ENCODE assay signal across 12 cellular contexts in the genomic region with DNA sequence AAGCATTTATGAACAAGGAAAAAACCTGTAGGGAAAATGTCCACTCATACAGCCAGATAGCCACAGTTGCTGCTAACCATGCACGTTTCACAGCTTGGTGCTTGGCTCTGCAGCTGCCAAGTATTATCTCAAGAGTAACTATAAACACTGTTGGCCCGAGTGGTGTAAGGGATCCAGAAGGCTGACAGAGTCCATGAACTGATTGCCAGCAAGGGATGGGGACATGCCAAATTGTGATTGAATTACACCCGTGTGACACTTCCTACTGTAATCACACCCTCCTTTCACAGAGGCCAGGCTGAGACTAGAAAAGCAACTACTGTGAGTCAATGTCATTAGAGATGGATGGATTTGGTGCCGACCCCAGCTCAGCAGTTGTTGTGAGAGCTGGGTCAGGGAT.
DNase-seq lines count a peak whose midpoint lies in the region; ATAC-seq and FAIRE-seq lines count a peak whose summit lies in the region.
"Had no signal": no experiment of that assay in that cellular context is flagged by ENCODE, and none has a peak within 500 bp of the region (broad histone marks: within the 10 kb centered on the region; RNA-seq: fewer than 3 reads in every experiment).

No MANE protein-coding gene starts in this region.

- H3K27me3 ChIP-seq in GM23248 (replicated peaks; ENCODE audit: insufficient read depth), result no peaks in the 10 kb centered on the region
- H3K27me3 ChIP-seq: sigmoid colon had no signal

- no peak overlapping the region for H3K4me3 ChIP-seq in GM23248
- H3K4me3 ChIP-seq: sigmoid colon had no signal

- peak; percentile 57 for DNase-seq in GM23248
- peak; percentile 36 for DNase-seq in NCI-H460 (ENCODE audit: extremely low read depth, low read depth)
- peak; percentile 61 for DNase-seq in fibroblast of the conjunctiva (ENCODE audit: low read depth)
- DNase-seq in retina, result peak; percentile 32
- no peak for DNase-seq in HTR-8/SVneo (ENCODE audit: insufficient read length, low spot score)
- DNase-seq in urothelium cell line (ENCODE audit: low spot score), result no peak
- no peak for DNase-seq in activated CD4-positive, alpha-beta T cell treated with anti-CD3 and anti-CD28 coated beads, Interleukin-2, amount 10 ng/mL, durations not matched to agents 24 days and 14 days
- DNase-seq: Kasumi-1, sigmoid colon, T-helper 17 cell had no signal

- no peaks in the 10 kb centered on the region for H3K4me1 Mint-ChIP-seq in activated CD4-positive, alpha-beta T cell treated with anti-CD3 and anti-CD28 coated beads, Interleukin-2, amount 10 ng/mL, durations not matched to agents 24 days and 14 days
- H3K4me1 Mint-ChIP-seq: T-helper 17 cell had no signal

- no peaks in the 10 kb centered on the region for H3K9me2 ChIP-seq in GM23248 (ENCODE audit: insufficient read depth)

- H3K27ac ChIP-seq in GM23248, result no peak overlapping the region

- FAIRE-seq in HTR-8/SVneo (lab: Jason Lieb, UNC) (no peak), urothelium cell line (lab: Jason Lieb, UNC) (no peak)

- H4K20me1 ChIP-seq in GM23248 (ENCODE audit: insufficient read depth), result no peaks in the 10 kb centered on the region

- no peak overlapping the region for H3K4me2 ChIP-seq in GM23248 (ENCODE audit: unreplicated experiment)

- no peak for ATAC-seq in HG03108 (IDR thresholded peaks at IDR 0.05; ENCODE audit: unreplicated experiment)
- ATAC-seq: T-helper 17 cell had no signal

- no peaks in the 10 kb centered on the region for H3K36me3 Mint-ChIP-seq in activated CD4-positive, alpha-beta T cell treated with anti-CD3 and anti-CD28 coated beads, Interleukin-2, amount 10 ng/mL, durations not matched to agents 24 days and 14 days (ENCODE audit: low read depth)

- no peak overlapping the region for H3K4me3 Mint-ChIP-seq in activated CD4-positive, alpha-beta T cell treated with anti-CD3 and anti-CD28 coated beads, Interleukin-2, amount 10 ng/mL, durations not matched to agents 24 days and 14 days
- H3K4me3 Mint-ChIP-seq: dendritic cell treated with granulocyte-macrophage colony-stimulating factor and Interleukin-4, amounts not matched to agents 40 ng/mL and 50 ng/mL, for 4 days; T-helper 17 cell had no signal

- in situ Hi-C loops in GM23248 (cut with MboI), result no loop called here

- H3K9me3 ChIP-seq in GM23248 (ENCODE audit: low read depth), result no peaks in the 10 kb centered on the region
- H3K9me3 ChIP-seq: sigmoid colon had no signal

- 7 to 18% methylated on average over 4 of the region's 4 CpGs for WGBS in GM23248 (ENCODE audit: low coverage in 1 of 2, low lambda C conversion rate in 2 of 2, missing lambda C conversion rate in 2 of 2), 2 experiments

- peaks cover 13% of the 10 kb centered on the region for H3F3A ChIP-seq in GM23248 (ENCODE audit: insufficient read depth)

- no peaks in the 10 kb centered on the region for H3K79me2 ChIP-seq in GM23248 (ENCODE audit: insufficient read depth)

- H3K36me3 ChIP-seq in GM23248 (ENCODE audit: low read depth), result no peaks in the 10 kb centered on the region
- H3K36me3 ChIP-seq: sigmoid colon had no signal

- no peak overlapping the region for H3K9ac ChIP-seq in GM23248

- H3K4me1 ChIP-seq in GM23248 (ENCODE audit: insufficient read depth), result peaks cover 24% of the 10 kb centered on the region

- H3K27me3 Mint-ChIP-seq in activated CD4-positive, alpha-beta T cell treated with anti-CD3 and anti-CD28 coated beads, Interleukin-2, amount 10 ng/mL, durations not matched to agents 24 days and 14 days, result no peaks in the 10 kb centered on the region
- H3K27me3 Mint-ChIP-seq: dendritic cell treated with granulocyte-macrophage colony-stimulating factor and Interleukin-4, amounts not matched to agents 40 ng/mL and 50 ng/mL, for 4 days; T-helper 17 cell had no signal

- intact Hi-C loops in activated CD4-positive, alpha-beta T cell treated with anti-CD3 and anti-CD28 coated beads, Interleukin-2, amount 10 ng/mL, durations not matched to agents 24 days and 14 days (cut with micrococcal nuclease), result no loop called here

- H3K9me3 Mint-ChIP-seq in activated CD4-positive, alpha-beta T cell treated with anti-CD3 and anti-CD28 coated beads, Interleukin-2, amount 10 ng/mL, durations not matched to agents 24 days and 14 days, result no peaks in the 10 kb centered on the region
- H3K9me3 Mint-ChIP-seq: dendritic cell treated with granulocyte-macrophage colony-stimulating factor and Interleukin-4, amounts not matched to agents 40 ng/mL and 50 ng/mL, for 4 days had no signal

- H2AFZ ChIP-seq in GM23248, result 0 out of 2 replicates have a peak overlapping the region, but pooled peaks have one; percentile 30

- no peak overlapping the region for H3K27ac Mint-ChIP-seq in activated CD4-positive, alpha-beta T cell treated with anti-CD3 and anti-CD28 coated beads, Interleukin-2, amount 10 ng/mL, durations not matched to agents 24 days and 14 days
- H3K27ac Mint-ChIP-seq: dendritic cell treated with granulocyte-macrophage colony-stimulating factor and Interleukin-4, amounts not matched to agents 40 ng/mL and 50 ng/mL, for 4 days; T-helper 17 cell had no signal

Comparison
In these comparisons a context has a peak if more than half of its experiments do, and no peak if none do; other contexts are left out.
1. DNase-seq: peak in GM23248 (single experiment), NCI-H460 (single experiment), fibroblast of the conjunctiva (single experiment) and retina (single experiment); none in HTR-8/SVneo (single experiment), urothelium cell line (single experiment) and activated CD4-positive, alpha-beta T cell treated with anti-CD3 and anti-CD28 coated beads, Interleukin-2, amount 10 ng/mL, durations not matched to agents 24 days and 14 days (single experiment).